In the genomic region with DNA sequence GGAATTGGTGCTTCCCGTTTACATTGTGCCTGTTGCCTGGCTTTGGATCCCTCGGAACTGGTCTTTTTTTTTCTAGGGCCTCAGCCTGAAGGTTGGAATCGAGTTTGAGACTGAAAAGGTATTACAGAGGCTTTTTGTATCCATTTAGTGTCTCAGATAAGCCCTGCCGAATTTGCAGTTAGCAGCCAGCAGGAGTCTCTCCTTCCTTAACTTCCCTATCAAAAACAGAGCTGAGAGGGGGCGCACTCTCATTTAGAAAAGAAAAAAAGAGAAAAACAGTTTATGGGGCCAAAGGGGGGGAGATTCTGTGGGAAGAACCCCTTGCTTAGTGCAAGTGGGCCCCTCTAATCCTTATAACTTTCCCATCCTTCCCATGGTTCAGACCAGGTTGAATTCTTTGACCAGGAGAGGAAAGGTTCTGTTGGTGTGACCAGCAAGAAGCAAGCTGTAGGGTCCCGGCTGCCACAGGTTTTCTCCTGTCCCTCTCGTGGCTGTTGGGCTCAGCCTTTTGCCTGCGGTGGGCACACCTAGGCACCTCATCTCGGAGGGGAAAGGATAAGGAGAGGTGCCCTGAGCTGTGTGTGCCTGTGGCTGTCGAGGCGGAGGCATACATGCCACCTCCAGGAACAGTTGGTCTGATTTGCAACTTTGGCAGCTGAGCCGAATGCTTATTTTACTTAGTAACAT, we compare ENCODE assay signal across 21 cellular contexts.
A peak's percentile ranks its signal among the peaks of the same experiment; 100 is the strongest.
DNase-seq lines count a peak whose midpoint lies in the region; ATAC-seq, FAIRE-seq and TF ChIP-seq lines count a peak whose summit lies in the region.
"Had no signal": no experiment of that assay in that cellular context is flagged by ENCODE, and none has a peak within 500 bp of the region (broad histone marks: within the 10 kb centered on the region; RNA-seq: fewer than 3 reads in every experiment).

No MANE protein-coding gene starts in this region.

- no peak overlapping the region for H3K4me3 Mint-ChIP-seq in T-cell
- H3K4me3 Mint-ChIP-seq: activated CD4-positive, alpha-beta memory T cell treated with anti-CD3 and anti-CD28 coated beads for 36 hours; activated naive CD8-positive, alpha-beta T cell treated with anti-CD3 and anti-CD28 coated beads, Interleukin-2, amount 10 ng/mL, durations not matched to agents 7 days and 5 days; activated T-cell treated with anti-CD3 and anti-CD28 coated beads, Interleukin-2, amount 50 U/mL, for 4 hours; naive thymus-derived CD4-positive, alpha-beta T cell had no signal

- no peak overlapping the region for H3K4me3 ChIP-seq in HepG2 (replicated peaks in 1 of 3; ENCODE audit: insufficient read depth in 1 of 3, low read depth in 2 of 3, low read length in 3 of 3)
- H3K4me3 ChIP-seq in right lobe of liver: no peak overlapping the region
- no peak overlapping the region for H3K4me3 ChIP-seq in OCI-LY1 (ENCODE audit: low read depth, low read length, poor library complexity, severe bottlenecking)
- H3K4me3 ChIP-seq in epithelial cell of proximal tubule (ENCODE audit: low read depth, low read length): no peak overlapping the region
- H3K4me3 ChIP-seq: esophagus muscularis mucosa, smooth muscle cell had no signal

- POLR2A ChIA-PET in HepG2 (lab: Yijun Ruan, JAX) (no interaction called here), T-cell (lab: Charles Lee) (no interaction called here)

- no peaks in the 10 kb centered on the region for H3K9me2 ChIP-seq in OCI-LY1 (ENCODE audit: low read depth, low read length)

- H3K27me3 ChIP-seq in HepG2 (ENCODE audit: control insufficient read depth in 1 of 2, insufficient read depth in 2 of 2, low read length in 2 of 2) (no peaks in the 10 kb centered on the region; a peak in 1 of 5 replicates), right lobe of liver (no peaks in the 10 kb centered on the region), OCI-LY1 (ENCODE audit: insufficient read depth, low read length) (no peaks in the 10 kb centered on the region)
- H3K27me3 ChIP-seq: esophagus muscularis mucosa had no signal

- TF ChIP-seq EP300 in HepG2 (IDR thresholded peaks at IDR 0.05; ENCODE audit: low read depth in 2 of 2, low read length in 2 of 2) (no peak), HepG2 (CRISPR knock-in tag; IDR thresholded peaks at IDR 0.05; ENCODE audit: borderline replicate concordance) (no peak)

- H3K36me3 Mint-ChIP-seq in T-cell: no peaks in the 10 kb centered on the region
- H3K36me3 Mint-ChIP-seq: activated CD4-positive, alpha-beta memory T cell treated with anti-CD3 and anti-CD28 coated beads for 36 hours; activated naive CD8-positive, alpha-beta T cell treated with anti-CD3 and anti-CD28 coated beads, Interleukin-2, amount 10 ng/mL, durations not matched to agents 7 days and 5 days had no signal

- H3K27me3 Mint-ChIP-seq in T-cell: no peaks in the 10 kb centered on the region
- H3K27me3 Mint-ChIP-seq: activated CD4-positive, alpha-beta memory T cell treated with anti-CD3 and anti-CD28 coated beads for 36 hours; activated naive CD8-positive, alpha-beta T cell treated with anti-CD3 and anti-CD28 coated beads, Interleukin-2, amount 10 ng/mL, durations not matched to agents 7 days and 5 days; naive thymus-derived CD4-positive, alpha-beta T cell had no signal

- TF ChIP-seq CTCF in HepG2 (CRISPR knock-in tag; IDR thresholded peaks at IDR 0.05) (0 out of 2 replicates have a peak, but pooled peaks have one; percentile 9), right lobe of liver (IDR thresholded peaks at IDR 0.05) (no peak), OCI-LY1 (IDR thresholded peaks at IDR 0.05; ENCODE audit: low read length) (peak; percentile 46), epithelial cell of proximal tubule (conservative IDR thresholded peaks at IDR 0.05; ENCODE audit: low read depth, low read length) (peak; percentile 16)

- no peak for TF ChIP-seq RAD21 in HepG2 (CRISPR knock-in tag; IDR thresholded peaks at IDR 0.05)

- H3K4me1 Mint-ChIP-seq in T-cell: no peaks in the 10 kb centered on the region
- H3K4me1 Mint-ChIP-seq: activated naive CD8-positive, alpha-beta T cell treated with anti-CD3 and anti-CD28 coated beads, Interleukin-2, amount 10 ng/mL, durations not matched to agents 7 days and 5 days; naive thymus-derived CD4-positive, alpha-beta T cell had no signal

- H3K9me3 Mint-ChIP-seq in T-cell: peaks cover 8 to 22% (median 10%) of the 10 kb centered on the region in 3 donors

- H3K27ac ChIP-seq in HepG2 (ENCODE audit: extremely low read length, insufficient read depth, low read length): no peak overlapping the region
- no peak overlapping the region for H3K27ac ChIP-seq in right lobe of liver
- H3K27ac ChIP-seq in OCI-LY1 (ENCODE audit: low read depth, low read length, poor library complexity, severe bottlenecking): no peak overlapping the region
- H3K27ac ChIP-seq: esophagus muscularis mucosa had no signal

- H3K4me2 ChIP-seq in HepG2 (ENCODE audit: low read depth, low read length) (no peak overlapping the region), OCI-LY1 (ENCODE audit: low read length) (no peak overlapping the region)
- H3K4me2 ChIP-seq: smooth muscle cell had no signal

- no peaks in the 10 kb centered on the region for H3F3A ChIP-seq in OCI-LY1 (ENCODE audit: insufficient read depth, low read length)

- 10% methylated on average over 11 of the region's 12 CpGs for WGBS in HepG2 (ENCODE audit: low lambda C conversion rate)
- WGBS in right lobe of liver (ENCODE audit: insufficient coverage, low coverage, low lambda C conversion rate, missing lambda C conversion rate): 48% methylated on average over 9 of the region's 12 CpGs

- intact Hi-C loops in HepG2 (cut with micrococcal nuclease; ENCODE audit: unreplicated experiment) (loop anchor here (2.0 kb wide), 1 partner anchor 561 kb away; no protein-coding TSS in a partner anchor), right lobe of liver (cut with DNase I) (no loop called here), sciatic nerve (cut with DNase I) (no loop called here)

- FAIRE-seq in HepG2 (lab: Jason Lieb, UNC): no peak
- FAIRE-seq: GM12892, islet of Langerhans had no signal

- no peak for TF ChIP-seq POLR2A in HepG2 (IDR thresholded peaks at IDR 0.05; ENCODE audit: insufficient read depth in 1 of 2, low read depth in 2 of 2, low read length in 2 of 2)
- TF ChIP-seq POLR2A in right lobe of liver (IDR thresholded peaks at IDR 0.05): no peak

- no peaks in the 10 kb centered on the region for H3K79me2 ChIP-seq in HepG2 (ENCODE audit: insufficient read depth, low read length)
- no peaks in the 10 kb centered on the region for H3K79me2 ChIP-seq in OCI-LY1 (ENCODE audit: insufficient read depth, low read length)

- DNase-seq in HepG2 (ENCODE audit: low spot score) (peak; percentile 10), right lobe of liver (no peak), epithelial cell of proximal tubule (ENCODE audit: low read depth) (no peak), sciatic nerve (ENCODE audit: low spot score) (no peak), T-cell (no peak)
- DNase-seq in stimulated activated CD4-positive, alpha-beta T cell treated with anti-CD3 and anti-CD28 coated beads, Interleukin-15, amount 100 ng/mL, for 24 hours: no peak
- DNase-seq: activated CD4-positive, alpha-beta memory T cell treated with anti-CD3 and anti-CD28 coated beads for 36 hours; activated naive CD8-positive, alpha-beta T cell treated with anti-CD3 and anti-CD28 coated beads, Interleukin-2, amount 10 ng/mL, durations not matched to agents 7 days and 5 days; activated T-cell treated with anti-CD3 and anti-CD28 coated beads, Interleukin-2, amount 50 U/mL, for 4 hours; COR-L47; dermis blood vessel endothelial cell; GF-D8; glutamatergic neuron; naive thymus-derived CD4-positive, alpha-beta T cell; T-helper 9 cell had no signal

- no peak overlapping the region for H3K9ac ChIP-seq in HepG2 (ENCODE audit: insufficient read depth, low read depth, low read length)
- no peak overlapping the region for H3K9ac ChIP-seq in OCI-LY1 (ENCODE audit: low read length)

- H4K20me1 ChIP-seq in HepG2 (ENCODE audit: insufficient read depth, low read length) (no peaks in the 10 kb centered on the region), OCI-LY1 (ENCODE audit: insufficient read depth, low read length) (no peaks in the 10 kb centered on the region)

- in situ Hi-C loops in HepG2 (cut with HindIII; ENCODE audit: extremely low pct_ligation_motif_present, low pct_unique_long_range_greater_than_20kb): loop anchor here (25.0 kb wide), 1 partner anchor 557 kb away; a partner anchor contains a TSS

- H3K4me1 ChIP-seq in HepG2 (ENCODE audit: insufficient read depth, low read length): no peaks in the 10 kb centered on the region
- no peaks in the 10 kb centered on the region for H3K4me1 ChIP-seq in right lobe of liver
- no peaks in the 10 kb centered on the region for H3K4me1 ChIP-seq in OCI-LY1 (ENCODE audit: insufficient read depth, low read length, severe bottlenecking)
- H3K4me1 ChIP-seq: esophagus muscularis mucosa had no signal

- CTCF ChIA-PET in HepG2 (lab: Yijun Ruan, JAX; ENCODE audit: low intra/inter-chr PET ratio, low total read pairs): no interaction called here
- CTCF ChIA-PET in T-cell (lab: Charles Lee): no interaction called here

- H3K36me3 ChIP-seq in HepG2 (replicated peaks in 1 of 2; ENCODE audit: control insufficient read depth in 1 of 2, insufficient read depth in 2 of 2, low read length in 2 of 2) (no peaks in the 10 kb centered on the region), right lobe of liver (no peaks in the 10 kb centered on the region), OCI-LY1 (ENCODE audit: insufficient read depth, low read length) (no peaks in the 10 kb centered on the region)
- H3K36me3 ChIP-seq: esophagus muscularis mucosa had no signal

- no TSS peak for BruUV-seq in HepG2 (replicated peaks; lab: Mats Ljungman, UMichigan)

- no peak overlapping the region for H3K27ac Mint-ChIP-seq in T-cell
- H3K27ac Mint-ChIP-seq: activated CD4-positive, alpha-beta memory T cell treated with anti-CD3 and anti-CD28 coated beads for 36 hours; activated naive CD8-positive, alpha-beta T cell treated with anti-CD3 and anti-CD28 coated beads, Interleukin-2, amount 10 ng/mL, durations not matched to agents 7 days and 5 days; naive thymus-derived CD4-positive, alpha-beta T cell had no signal

- ATAC-seq in HepG2: peak; percentile 57; the same call in 2 of the 3 replicates
- no peak for ATAC-seq in right lobe of liver
- no peak for ATAC-seq in sciatic nerve
- ATAC-seq in T-cell (replicated peaks in 1 of 4): no peak
- no peak for ATAC-seq in GM21723 (IDR thresholded peaks at IDR 0.05; ENCODE audit: unreplicated experiment)
- ATAC-seq: activated T-cell treated with anti-CD3 and anti-CD28 coated beads, Interleukin-2, amount 50 U/mL, for 4 hours; naive thymus-derived CD4-positive, alpha-beta T cell had no signal

- H3K9me3 ChIP-seq in HepG2 (ENCODE audit: low read length) (no peaks in the 10 kb centered on the region), right lobe of liver (no peaks in the 10 kb centered on the region), OCI-LY1 (ENCODE audit: low read length) (no peaks in the 10 kb centered on the region)
- H3K9me3 ChIP-seq: esophagus muscularis mucosa had no signal

- H2AFZ ChIP-seq in HepG2 (ENCODE audit: low read length): no peak overlapping the region
- no peak overlapping the region for H2AFZ ChIP-seq in OCI-LY1 (ENCODE audit: low read length)

TF ChIP-seq in HepG2, 621 proteins besides CTCF, POLR2A, EP300 and RAD21 (continues in another document):
- no peak for TF ChIP-seq ZNF333 (CRISPR knock-in tag; IDR thresholded peaks at IDR 0.05; ENCODE audit: borderline replicate concordance)
- TF ChIP-seq ZNF674 (CRISPR knock-in tag; IDR thresholded peaks at IDR 0.05; ENCODE audit: low read depth): no peak
- peak; percentile 32 for TF ChIP-seq STAG1 (CRISPR knock-in tag; IDR thresholded peaks at IDR 0.05)

Comparison
In these comparisons a context has a peak if more than half of its experiments do, and no peak if none do; other contexts are left out.
1. CTCF ChIP-seq: peak in HepG2 (single experiment), OCI-LY1 (single experiment) and epithelial cell of proximal tubule (single experiment); none in right lobe of liver (0 of 4).